Comparison of ENCODE assay signal across 8 cellular contexts in the genomic region with DNA sequence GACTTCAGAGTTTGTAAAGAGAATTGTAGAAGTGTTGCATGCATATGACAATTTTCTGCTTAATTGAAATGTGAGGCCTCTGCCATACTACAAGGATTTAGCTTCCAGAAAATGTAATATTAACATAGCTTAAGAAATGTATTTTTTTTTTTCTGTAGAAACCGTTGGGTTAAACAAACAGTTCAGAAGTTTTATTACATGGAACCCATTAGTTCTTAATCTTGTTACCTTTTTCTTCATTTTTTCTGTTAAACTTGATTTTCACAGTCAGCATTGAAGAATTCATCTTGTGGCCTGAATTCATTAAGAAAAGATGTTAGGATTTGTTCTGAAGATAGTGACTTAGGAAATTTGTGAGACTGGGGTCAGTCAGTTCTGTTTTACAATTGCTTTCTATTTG. TPM values are rescaled to one million over a fixed set of nuclear protein-coding genes. Genes with fewer than 3 reads are reported as not detected.
DNase-seq lines count a peak whose midpoint lies in the region; ATAC-seq and TF ChIP-seq lines count a peak whose summit lies in the region.

No MANE protein-coding gene starts in this region.

- peak overlapping the region; percentile 85; the same call in 1 of the 2 replicates for H3K9ac ChIP-seq in MM.1S (ENCODE audit: low read length)

- H3K4me3 ChIP-seq in CD8-positive, alpha-beta T cell (ENCODE audit: low read depth, low read length): peak overlapping the region; percentile 15
- peak overlapping the region; percentile 89 for H3K4me3 ChIP-seq in MM.1S (ENCODE audit: low read length)
- H3K4me3 ChIP-seq in effector memory CD4-positive, alpha-beta T cell (ENCODE audit: insufficient read depth, low read depth, low read length, poor library complexity, severe bottlenecking): peak overlapping the region; percentile 7

- DNase-seq in CD8-positive, alpha-beta T cell: no peak
- DNase-seq in MM.1S (no peak), osteocyte (ENCODE audit: extremely low spot score, unreplicated experiment) (no peak), GF-D8 (lab: John Stamatoyannopoulos, UW) (no peak), NCI-H187 treated with DMSO at 0.1 percent for 48 hours (lab: John Stamatoyannopoulos, UW) (no peak), cortex of kidney (lab: John Stamatoyannopoulos, UW) (no peak), T-helper 9 cell (no peak)
- DNase-seq in effector memory CD4-positive, alpha-beta T cell: no peak

- H3K36me3 ChIP-seq in CD8-positive, alpha-beta T cell (ENCODE audit: insufficient read depth, low read length): no peaks in the 10 kb centered on the region
- H3K36me3 ChIP-seq in MM.1S (replicated peaks; ENCODE audit: insufficient read depth, low read length): no peaks in the 10 kb centered on the region; the same call in 1 of the 2 replicates
- H3K36me3 ChIP-seq in effector memory CD4-positive, alpha-beta T cell (ENCODE audit: control insufficient read depth, insufficient read depth, low read length): no peaks in the 10 kb centered on the region

- no peaks in the 10 kb centered on the region for H3K27me3 Mint-ChIP-seq in CD8-positive, alpha-beta T cell (ENCODE audit: low read depth)
- H3K27me3 Mint-ChIP-seq in osteocyte (ENCODE audit: unreplicated experiment): no peaks in the 10 kb centered on the region

- intact Hi-C loops in CD8-positive, alpha-beta T cell (cut with DNase I, micrococcal nuclease): loop anchor here in 1 of 2 experiments (10.0 kb wide), 2 partner anchors 407 to 1127 kb away; a partner anchor contains a TSS

- peaks cover 67% of the 10 kb centered on the region for H3K4me1 Mint-ChIP-seq in CD8-positive, alpha-beta T cell (ENCODE audit: low read depth)
- peaks cover 50% of the 10 kb centered on the region for H3K4me1 Mint-ChIP-seq in osteocyte (ENCODE audit: unreplicated experiment)

- POLR2A ChIA-PET in CD8-positive, alpha-beta T cell (lab: Charles Lee): interaction anchor here (0.6 to 1.0 kb wide), 2 partner anchors 240 to 521 kb away, joined by 3 read pairs; no protein-coding TSS in a partner anchor

- H3K27ac ChIP-seq in CD8-positive, alpha-beta T cell (ENCODE audit: low read depth, low read length): no peak overlapping the region
- H3K27ac ChIP-seq in MM.1S (ENCODE audit: low read length): no peak overlapping the region
- H3K27ac ChIP-seq in effector memory CD4-positive, alpha-beta T cell (ENCODE audit: insufficient read depth, low read length, poor library complexity, severe bottlenecking): no peak overlapping the region

- peak overlapping the region; percentile 68 for H3K4me3 Mint-ChIP-seq in CD8-positive, alpha-beta T cell
- peak overlapping the region; percentile 61 for H3K4me3 Mint-ChIP-seq in osteocyte (ENCODE audit: unreplicated experiment)

- no peaks in the 10 kb centered on the region for H3K27me3 ChIP-seq in CD8-positive, alpha-beta T cell (ENCODE audit: insufficient read depth, low read length)
- no peaks in the 10 kb centered on the region for H3K27me3 ChIP-seq in MM.1S (replicated peaks; ENCODE audit: insufficient read depth, low read length)
- H3K27me3 ChIP-seq in effector memory CD4-positive, alpha-beta T cell (replicated peaks; ENCODE audit: control insufficient read depth, insufficient read depth, low read length, poor library complexity, severe bottlenecking): no peaks in the 10 kb centered on the region

- no peak overlapping the region for H2AFZ ChIP-seq in MM.1S (ENCODE audit: low read length)

- H3K79me2 ChIP-seq in MM.1S (ENCODE audit: low read length): peaks cover 94% of the 10 kb centered on the region

- CTCF ChIA-PET in CD8-positive, alpha-beta T cell (lab: Charles Lee): no interaction called here

- no peak for ATAC-seq in CD8-positive, alpha-beta T cell

- peaks cover 29% of the 10 kb centered on the region for H3K4me1 ChIP-seq in CD8-positive, alpha-beta T cell (ENCODE audit: insufficient read depth, low read length)
- peaks cover 12% of the 10 kb centered on the region for H3K4me1 ChIP-seq in MM.1S (ENCODE audit: low read length)
- peaks cover 11% of the 10 kb centered on the region for H3K4me1 ChIP-seq in effector memory CD4-positive, alpha-beta T cell (ENCODE audit: control insufficient read depth, insufficient read depth, low read length, poor library complexity, severe bottlenecking)

- H3K9me3 Mint-ChIP-seq in CD8-positive, alpha-beta T cell: no peaks in the 10 kb centered on the region
- H3K9me3 Mint-ChIP-seq in osteocyte (ENCODE audit: unreplicated experiment): no peaks in the 10 kb centered on the region

- peaks cover 40% of the 10 kb centered on the region for H3K36me3 Mint-ChIP-seq in CD8-positive, alpha-beta T cell
- peaks cover 9% of the 10 kb centered on the region for H3K36me3 Mint-ChIP-seq in osteocyte (ENCODE audit: unreplicated experiment)

- H3K9me3 ChIP-seq in CD8-positive, alpha-beta T cell (ENCODE audit: low read length): no peaks in the 10 kb centered on the region
- H3K9me3 ChIP-seq in MM.1S (replicated peaks; ENCODE audit: insufficient read depth, low read length): no peaks in the 10 kb centered on the region
- H3K9me3 ChIP-seq in effector memory CD4-positive, alpha-beta T cell (ENCODE audit: control insufficient read depth, low read length): no peaks in the 10 kb centered on the region

- H4K20me1 ChIP-seq in MM.1S (ENCODE audit: insufficient read depth, low read length): peaks cover 21% of the 10 kb centered on the region

- no peak for TF ChIP-seq CTCF in CD8-positive, alpha-beta T cell (IDR thresholded peaks at IDR 0.05)
- TF ChIP-seq CTCF in MM.1S (IDR thresholded peaks at IDR 0.05; ENCODE audit: low read length) (no peak), osteocyte (IDR thresholded peaks at IDR 0.05) (no peak)

- peak overlapping the region; percentile 47 for H3K27ac Mint-ChIP-seq in CD8-positive, alpha-beta T cell
- peak overlapping the region; percentile 55 for H3K27ac Mint-ChIP-seq in osteocyte (ENCODE audit: unreplicated experiment)

- H3F3A ChIP-seq in MM.1S (ENCODE audit: insufficient read depth, low read length): peaks cover 15% of the 10 kb centered on the region

- no peaks in the 10 kb centered on the region for H3K9me2 ChIP-seq in MM.1S (replicated peaks; ENCODE audit: insufficient read depth, low read length)

- peak overlapping the region; percentile 64 for H3K4me2 ChIP-seq in MM.1S (ENCODE audit: low read depth, low read length)

RNA-seq across cellular contexts. Expression of a gene that starts 4.9 kb away (rescaled TPM):
- 10 to 100 TPM; 57.5 to 66.1 TPM for total RNA-seq in CD8-positive, alpha-beta T cell
- total RNA-seq in osteocyte: 67.6 and 69.3 TPM in 2 replicates

RNA-seq across cellular contexts. Expression of a gene that starts 4.9 kb away (rescaled TPM):
- under 1 TPM; 0.38 to 0.42 TPM for total RNA-seq in CD8-positive, alpha-beta T cell
- total RNA-seq in osteocyte: 0.39 and 0.46 TPM in 2 replicates

RNA-seq across cellular contexts. Expression of a gene that starts 50.3 kb away (rescaled TPM):
- total RNA-seq in CD8-positive, alpha-beta T cell: 10 to 100 TPM; 36.9 to 39.0 TPM
- total RNA-seq in osteocyte: 61.1 and 63.2 TPM in 2 replicates

Comparison
In these comparisons a context has a peak if more than half of its experiments do, and no peak if none do; other contexts are left out.
1. H3K4me3 ChIP-seq: peak in every context shown above with its lines; median percentile 89 in MM.1S; 15 in CD8-positive, alpha-beta T cell; 7 in effector memory CD4-positive, alpha-beta T cell.